Comparison of ENCODE assay signal across 17 cellular contexts in genomic region chr7:112891698-112892097, GRCh38.
DNase-seq lines count a peak whose midpoint lies in the region; ATAC-seq and TF ChIP-seq lines count a peak whose summit lies in the region.
"Had no signal": no experiment of that assay in that cellular context is flagged by ENCODE, and none has a peak within 500 bp of the region (broad histone marks: within the 10 kb centered on the region; RNA-seq: fewer than 3 reads in every experiment).

No MANE protein-coding gene starts in this region.

- no peak overlapping the region for H3K27ac ChIP-seq in left ventricle myocardium inferior (replicated peaks)
- H3K27ac ChIP-seq: 22Rv1; A549; BLaER1 treated with 17β-estradiol and CSF1 and Interleukin-3, amounts not matched to agents 10 nM and 100 nM; C4-2B had no signal

- DNase-seq in Right ventricle myocardium superior (no peak), left cardiac atrium (no peak), left ventricle myocardium superior (no peak), left ventricle myocardium inferior (no peak), DMS79 (lab: John Stamatoyannopoulos, UW) (no peak)
- DNase-seq: AML-193; Caco-2; Calu3; CD4-positive, alpha-beta T cell; CD8-positive, alpha-beta T cell; DND-41; GDM1 had no signal

- no peaks in the 10 kb centered on the region for H3K27me3 ChIP-seq in left ventricle myocardium inferior (ENCODE audit: low read depth)
- H3K27me3 ChIP-seq: BLaER1 treated with 17β-estradiol and CSF1 and Interleukin-3, amounts not matched to agents 10 nM and 100 nM had no signal

- intact Hi-C loops in Right ventricle myocardium superior (cut with DNase I), result loop anchor here (10.0 kb wide), 1 partner anchor 317 kb away; no protein-coding TSS in a partner anchor
- intact Hi-C loops in left cardiac atrium (cut with DNase I), result no loop called here
- intact Hi-C loops in left ventricle myocardium superior (cut with micrococcal nuclease), result loop anchor here (10.0 kb wide), 1 partner anchor 317 kb away; no protein-coding TSS in a partner anchor
- intact Hi-C loops in left ventricle myocardium inferior (cut with micrococcal nuclease), result no loop called here

- H3K9me3 ChIP-seq in left ventricle myocardium inferior (replicated peaks), result no peaks in the 10 kb centered on the region
- H3K9me3 ChIP-seq: A549, Caco-2 had no signal

- peak; percentile 54 for ATAC-seq in Right ventricle myocardium superior (ENCODE audit: poor library complexity)
- ATAC-seq in left cardiac atrium, result no peak
- ATAC-seq in left ventricle myocardium superior, result peak; percentile 67
- ATAC-seq: CD8-positive, alpha-beta T cell; GM12878 had no signal

- H3K4me1 ChIP-seq in left ventricle myocardium inferior, result peaks cover 51% of the 10 kb centered on the region
- H3K4me1 ChIP-seq: A549 had no signal

- no peak overlapping the region for H3K4me3 ChIP-seq in left ventricle myocardium inferior
- H3K4me3 ChIP-seq: A549; BLaER1 treated with 17β-estradiol and CSF1 and Interleukin-3, amounts not matched to agents 10 nM and 100 nM; GM12878 had no signal

- peaks cover 25% of the 10 kb centered on the region for H3K36me3 ChIP-seq in left ventricle myocardium inferior

- TF ChIP-seq CTCF in left ventricle myocardium inferior (IDR thresholded peaks at IDR 0.05; ENCODE audit: borderline replicate concordance), result no peak

Comparison
In these comparisons a context has a peak if more than half of its experiments do, and no peak if none do; other contexts are left out.
1. ATAC-seq: peak in Right ventricle myocardium superior (single experiment) and left ventricle myocardium superior (single experiment); none in left cardiac atrium (0 of 2).
2. intact Hi-C loops: an anchor here in Right ventricle myocardium superior (10.0 kb wide) and left ventricle myocardium superior (10.0 kb wide); none called in left cardiac atrium and left ventricle myocardium inferior.